ENCODE assay signal across 29 cellular contexts in the genomic region with DNA sequence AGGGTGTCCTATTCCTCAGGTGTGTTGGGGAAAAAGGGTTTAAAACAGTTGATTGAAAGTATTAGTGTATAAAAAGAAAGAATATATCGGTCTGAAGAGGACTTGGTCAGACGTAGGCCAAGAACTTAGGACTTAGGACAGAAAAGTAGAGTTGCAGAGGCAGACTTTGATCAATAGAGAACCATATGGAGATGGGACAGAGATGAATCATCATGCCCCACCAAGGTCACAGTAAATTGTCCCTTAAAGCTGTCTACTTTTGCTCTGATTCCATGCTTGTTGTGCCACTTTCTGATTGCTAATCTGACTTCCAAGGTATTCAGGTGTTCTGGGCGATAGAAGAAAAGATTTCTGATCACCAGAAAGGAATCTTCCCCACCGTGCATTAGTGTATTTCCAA.
"Had no signal": no experiment of that assay in that cellular context is flagged by ENCODE, and none has a peak within 500 bp of the region (broad histone marks: within the 10 kb centered on the region; RNA-seq: fewer than 3 reads in every experiment).

No MANE protein-coding gene starts in this region.

- H3K36me3 ChIP-seq: stomach, suprapubic skin, thoracic aorta, thyroid gland, tibial artery, tibial nerve, transverse colon, upper lobe of left lung, upper lobe of right lung, uterus, vagina had no signal

- H3K4me1 Mint-ChIP-seq: stimulated activated effector memory CD8-positive, alpha-beta T cell treated with anti-CD3 and anti-CD28 coated beads, Interleukin-12 subunit alpha, Interleukin-12 subunit beta, amount 100 ng/mL, for 72 hours; stimulated activated memory B cell treated with anti-CD40 and anti-IgM and Interleukin-4, amounts not matched to agents 10 μg/mL and 1 μg/mL and 100 μg/mL, for 72 hours; stimulated activated naive B cell treated with anti-CD40 and anti-IgM and Interleukin-4, amounts not matched to agents 10 μg/mL and 1 μg/mL and 100 μg/mL, for 72 hours; stimulated activated naive CD8-positive, alpha-beta T cell treated with anti-CD3 and anti-CD28 coated beads, Interleukin-15, amount 100 ng/mL, for 72 hours had no signal

- H3K4me3 Mint-ChIP-seq: stimulated activated effector memory CD8-positive, alpha-beta T cell treated with anti-CD3 and anti-CD28 coated beads, Interleukin-12 subunit alpha, Interleukin-12 subunit beta, amount 100 ng/mL, for 72 hours; stimulated activated memory B cell treated with anti-CD40 and anti-IgM and Interleukin-4, amounts not matched to agents 10 μg/mL and 1 μg/mL and 100 μg/mL, for 72 hours; stimulated activated naive B cell treated with anti-CD40 and anti-IgM and Interleukin-4, amounts not matched to agents 10 μg/mL and 1 μg/mL and 100 μg/mL, for 72 hours; stimulated activated naive CD8-positive, alpha-beta T cell treated with anti-CD3 and anti-CD28 coated beads, Interleukin-15, amount 100 ng/mL, for 72 hours; stimulated activated naive CD8-positive, alpha-beta T cell treated with anti-CD3 and anti-CD28 coated beads, Interleukin-15, Interleukin-2, amounts not matched to agents 100 ng/mL and 50 ng/mL, for 24 hours; type B pancreatic cell had no signal

- H3K4me1 ChIP-seq: testis, thyroid gland, tibial artery, uterus, vagina had no signal

- H3K9me3 Mint-ChIP-seq: stimulated activated effector memory CD8-positive, alpha-beta T cell treated with anti-CD3 and anti-CD28 coated beads, Interleukin-12 subunit alpha, Interleukin-12 subunit beta, amount 100 ng/mL, for 72 hours; stimulated activated memory B cell treated with anti-CD40 and anti-IgM and Interleukin-4, amounts not matched to agents 10 μg/mL and 1 μg/mL and 100 μg/mL, for 72 hours; stimulated activated naive B cell treated with anti-CD40 and anti-IgM and Interleukin-4, amounts not matched to agents 10 μg/mL and 1 μg/mL and 100 μg/mL, for 72 hours; stimulated activated naive CD8-positive, alpha-beta T cell treated with anti-CD3 and anti-CD28 coated beads, Interleukin-15, amount 100 ng/mL, for 72 hours; stimulated activated naive CD8-positive, alpha-beta T cell treated with anti-CD3 and anti-CD28 coated beads, Interleukin-15, Interleukin-2, amounts not matched to agents 100 ng/mL and 50 ng/mL, for 24 hours; type B pancreatic cell had no signal

- H3K4me3 ChIP-seq: stomach, suprapubic skin, testis, thoracic aorta, thyroid gland, tibial artery, tibial nerve, transverse colon, upper lobe of left lung, upper lobe of right lung, uterus, vagina had no signal

- ATAC-seq: stimulated activated effector memory CD8-positive, alpha-beta T cell treated with anti-CD3 and anti-CD28 coated beads, Interleukin-12 subunit alpha, Interleukin-12 subunit beta, amount 100 ng/mL, for 72 hours; stimulated activated memory B cell treated with anti-CD40 and anti-IgM and Interleukin-4, amounts not matched to agents 10 μg/mL and 1 μg/mL and 100 μg/mL, for 72 hours; stimulated activated naive B cell treated with anti-CD40 and anti-IgM and Interleukin-4, amounts not matched to agents 10 μg/mL and 1 μg/mL and 100 μg/mL, for 72 hours; stimulated activated naive CD8-positive, alpha-beta T cell treated with anti-CD3 and anti-CD28 coated beads, Interleukin-15, amount 100 ng/mL, for 72 hours; stimulated activated naive CD8-positive, alpha-beta T cell treated with anti-CD3 and anti-CD28 coated beads, Interleukin-15, Interleukin-2, amounts not matched to agents 100 U/mL and 50 U/mL, for 24 hours; upper lobe of right lung had no signal

- H3K9me3 ChIP-seq: stomach, suprapubic skin, testis, thoracic aorta, thyroid gland, tibial artery, tibial nerve, transverse colon, upper lobe of left lung, upper lobe of right lung, uterus, vagina had no signal

- FAIRE-seq: urothelium cell line had no signal

- DNase-seq: stimulated activated CD4-positive, alpha-beta T cell treated with anti-CD3 and anti-CD28 coated beads, Interleukin-2, amount 100 ng/mL, for 48 hours; stimulated activated CD4-positive, alpha-beta T cell treated with anti-CD3 and anti-CD28 coated beads, Interleukin-4, amount 100 ng/mL, for 1 hour; stimulated activated CD4-positive, alpha-beta T cell treated with anti-CD3 and anti-CD28 coated beads, Interleukin-4, amount 100 ng/mL, for 24 hours; stimulated activated CD4-positive, alpha-beta T cell treated with anti-CD3 and anti-CD28 coated beads, Interleukin-4, amount 100 ng/mL, for 4 hours; stimulated activated CD8-positive, alpha-beta memory T cell treated with anti-CD3 and anti-CD28 coated beads, Interleukin-4, amount 100 ng/mL, for 48 hours; stimulated activated naive B cell treated with anti-CD40 and anti-IgM and Interleukin-4, amounts not matched to agents 10 μg/mL and 1 μg/mL and 100 μg/mL, for 72 hours; stimulated activated naive CD4-positive, alpha-beta T cell; stimulated activated naive CD4-positive, alpha-beta T cell treated with Interleukin-2 at 50 U/mL for 16 hours; stimulated activated naive CD8-positive, alpha-beta T cell treated with anti-CD3 and anti-CD28 coated beads, Interleukin-15, amount 100 ng/mL, for 72 hours; stimulated activated naive CD8-positive, alpha-beta T cell treated with anti-CD3 and anti-CD28 coated beads, Interleukin-15, Interleukin-2, amounts not matched to agents 100 U/mL and 50 U/mL, for 24 hours; stomach; substantia nigra; testis; thyroid gland; tibial artery; transverse colon; trophoblast cell; upper lobe of left lung; upper lobe of right lung; uterus had no signal

- H3K27ac ChIP-seq: stomach, suprapubic skin, testis, thoracic aorta, thyroid gland, tibial artery, tibial nerve, transverse colon, upper lobe of left lung, upper lobe of right lung, uterus, vagina had no signal

- H3K36me3 Mint-ChIP-seq: stimulated activated effector memory CD8-positive, alpha-beta T cell treated with anti-CD3 and anti-CD28 coated beads, Interleukin-12 subunit alpha, Interleukin-12 subunit beta, amount 100 ng/mL, for 72 hours; stimulated activated memory B cell treated with anti-CD40 and anti-IgM and Interleukin-4, amounts not matched to agents 10 μg/mL and 1 μg/mL and 100 μg/mL, for 72 hours; stimulated activated naive B cell treated with anti-CD40 and anti-IgM and Interleukin-4, amounts not matched to agents 10 μg/mL and 1 μg/mL and 100 μg/mL, for 72 hours; type B pancreatic cell had no signal

- H3K27ac Mint-ChIP-seq: stimulated activated effector memory CD8-positive, alpha-beta T cell treated with anti-CD3 and anti-CD28 coated beads, Interleukin-12 subunit alpha, Interleukin-12 subunit beta, amount 100 ng/mL, for 72 hours; stimulated activated memory B cell treated with anti-CD40 and anti-IgM and Interleukin-4, amounts not matched to agents 10 μg/mL and 1 μg/mL and 100 μg/mL, for 72 hours; stimulated activated naive B cell treated with anti-CD40 and anti-IgM and Interleukin-4, amounts not matched to agents 10 μg/mL and 1 μg/mL and 100 μg/mL, for 72 hours; stimulated activated naive CD8-positive, alpha-beta T cell treated with anti-CD3 and anti-CD28 coated beads, Interleukin-15, amount 100 ng/mL, for 72 hours; stimulated activated naive CD8-positive, alpha-beta T cell treated with anti-CD3 and anti-CD28 coated beads, Interleukin-15, Interleukin-2, amounts not matched to agents 100 ng/mL and 50 ng/mL, for 24 hours; type B pancreatic cell had no signal

- H3K27me3 Mint-ChIP-seq: stimulated activated memory B cell treated with anti-CD40 and anti-IgM and Interleukin-4, amounts not matched to agents 10 μg/mL and 1 μg/mL and 100 μg/mL, for 72 hours; stimulated activated naive B cell treated with anti-CD40 and anti-IgM and Interleukin-4, amounts not matched to agents 10 μg/mL and 1 μg/mL and 100 μg/mL, for 72 hours; stimulated activated naive CD8-positive, alpha-beta T cell treated with anti-CD3 and anti-CD28 coated beads, Interleukin-15, amount 100 ng/mL, for 72 hours; stimulated activated naive CD8-positive, alpha-beta T cell treated with anti-CD3 and anti-CD28 coated beads, Interleukin-15, Interleukin-2, amounts not matched to agents 100 ng/mL and 50 ng/mL, for 24 hours; type B pancreatic cell had no signal

- H3K27me3 ChIP-seq: stomach, suprapubic skin, testis, thyroid gland, tibial artery, tibial nerve, transverse colon, upper lobe of left lung, upper lobe of right lung, uterus, vagina had no signal
